ENCODE assay signal across 29 cellular contexts in genomic region chr18:31746396-31746795, GRCh38. TPM values are rescaled to one million over a fixed set of nuclear protein-coding genes. Genes with fewer than 3 reads are reported as not detected.
"Had no signal": no experiment of that assay in that cellular context is flagged by ENCODE, and none has a peak within 500 bp of the region (broad histone marks: within the 10 kb centered on the region; RNA-seq: fewer than 3 reads in every experiment).

No MANE protein-coding gene starts in this region.

- H3K27ac ChIP-seq: coronary artery, dorsolateral prefrontal cortex, esophagus squamous epithelium, gastrocnemius medialis, heart right ventricle, left lung, lower lobe of right lung had no signal

- DNase-seq: dermis blood vessel endothelial cell; dorsolateral prefrontal cortex; effector CD4-positive, alpha-beta T cell; effector memory CD4-positive, alpha-beta T cell; esophagus squamous epithelium; foreskin fibroblast; foreskin melanocyte; gastrocnemius medialis; glutamatergic neuron; head of caudate nucleus; heart right ventricle; hippocampal formation; left cardiac atrium; left lung; left ventricle myocardium superior; lower lobe of right lung; mesenchymal stem cell; midbrain; naive thymus-derived CD4-positive, alpha-beta T cell had no signal

- H3K27me3 ChIP-seq: dorsolateral prefrontal cortex, esophagus squamous epithelium, gastrocnemius medialis, heart right ventricle, left lung had no signal

- FAIRE-seq: colon, endothelial cell of umbilical vein, islet of Langerhans, keratinocyte had no signal

- H3K4me3 ChIP-seq: coronary artery, dorsolateral prefrontal cortex, esophagus squamous epithelium, gastrocnemius medialis, heart right ventricle, left lung, lower lobe of right lung had no signal

- H3K36me3 ChIP-seq: esophagus squamous epithelium, gastrocnemius medialis, heart right ventricle, left lung, lower lobe of right lung had no signal

- H3K9me3 ChIP-seq: esophagus squamous epithelium, gastrocnemius medialis, heart right ventricle, left lung, lower lobe of right lung had no signal

- H3K4me1 ChIP-seq: gastrocnemius medialis, heart right ventricle, left lung, lower lobe of right lung had no signal

RNA-seq across cellular contexts. Expression of gene SLC25A52, which starts 14.3 kb away (rescaled TPM):
- total RNA-seq: dermis blood vessel endothelial cell; endothelial cell of umbilical vein; epithelial cell of proximal tubule; esophagus squamous epithelium; gastrocnemius medialis; glomerular endothelial cell; kidney epithelial cell; left cardiac atrium; left lung; left ventricle myocardium superior; lower leg skin; lower lobe of right lung; lung microvascular endothelial cell; naive thymus-derived CD4-positive, alpha-beta T cell had no signal
- polyA plus RNA-seq: heart right ventricle; keratinocyte; naive thymus-derived CD4-positive, alpha-beta T cell had no signal
